In the genomic region with DNA sequence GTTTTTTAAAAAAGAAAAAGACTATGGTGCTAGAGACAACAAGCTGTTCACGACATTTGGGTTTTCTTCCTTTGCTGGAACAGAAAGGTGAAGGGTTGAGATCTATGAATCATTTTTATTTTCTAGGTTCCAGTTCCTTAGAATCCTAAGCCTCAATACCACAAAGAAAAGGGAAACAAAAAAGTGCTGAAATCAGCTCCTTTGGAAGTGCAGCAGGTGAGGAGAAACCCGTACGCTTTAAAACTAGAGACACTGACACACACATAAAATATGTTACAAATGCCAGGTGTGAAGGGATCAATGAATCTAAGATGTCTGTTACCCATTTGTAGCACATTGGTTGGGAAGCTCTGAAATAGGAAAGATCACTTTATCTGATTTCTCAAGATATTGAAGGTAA, we compare ENCODE assay signal across 21 cellular contexts.
DNase-seq lines count a peak whose midpoint lies in the region; ATAC-seq and TF ChIP-seq lines count a peak whose summit lies in the region.
"Had no signal": no experiment of that assay in that cellular context is flagged by ENCODE, and none has a peak within 500 bp of the region (broad histone marks: within the 10 kb centered on the region; RNA-seq: fewer than 3 reads in every experiment).

No MANE protein-coding gene starts in this region.

- peaks cover 4% of the 10 kb centered on the region for H3K9me3 Mint-ChIP-seq in CD4-positive, alpha-beta T cell

- CTCF ChIA-PET in IMR-90 (lab: Yijun Ruan, JAX): no interaction called here
- CTCF ChIA-PET in CD4-positive, alpha-beta T cell (lab: Charles Lee): no interaction called here

- no peak overlapping the region for H4K5ac ChIP-seq in IMR-90 (ENCODE audit: low read depth, low read length)

- no peak overlapping the region for H2BK5ac ChIP-seq in IMR-90 (ENCODE audit: low read depth, low read length, poor library complexity, severe bottlenecking)

- H3K4me1 ChIP-seq in IMR-90 (ENCODE audit: control insufficient read depth, insufficient read depth, low read length) (no peaks in the 10 kb centered on the region), ovary (ENCODE audit: insufficient read depth) (no peaks in the 10 kb centered on the region)
- H3K4me1 ChIP-seq: BLaER1 had no signal

- H2AK5ac ChIP-seq in IMR-90 (ENCODE audit: low read depth, low read length): no peak overlapping the region

- in situ Hi-C loops in IMR-90 (cut with MboI; ENCODE audit: low sequenced_read_pairs): no loop called here

- H3K27ac ChIP-seq in IMR-90 (ENCODE audit: insufficient read depth, low read length): no peak overlapping the region
- no peak overlapping the region for H3K27ac ChIP-seq in ovary
- no peak overlapping the region for H3K27ac ChIP-seq in CD4-positive, alpha-beta T cell (ENCODE audit: low read depth, low read length)
- H3K27ac ChIP-seq: BLaER1, HL-60 had no signal

- no peak overlapping the region for H3K56ac ChIP-seq in IMR-90 (ENCODE audit: extremely low read depth, insufficient read depth, low read length)

- TF ChIP-seq RAD21 in IMR-90 (IDR thresholded peaks at IDR 0.05; ENCODE audit: low read length): no peak

- H3K27me3 Mint-ChIP-seq in CD4-positive, alpha-beta T cell: no peaks in the 10 kb centered on the region
- H3K27me3 Mint-ChIP-seq: IgD-negative memory B cell had no signal

- H3K4me3 Mint-ChIP-seq in CD4-positive, alpha-beta T cell: no peak overlapping the region
- H3K4me3 Mint-ChIP-seq: CD14-positive monocyte; CD8-positive, alpha-beta memory T cell; HFFc6; IgD-negative memory B cell had no signal

- no peak overlapping the region for H3K9ac ChIP-seq in IMR-90 (ENCODE audit: low read depth, low read length)
- H3K9ac ChIP-seq: BLaER1 had no signal

- H3K79me1 ChIP-seq in IMR-90 (ENCODE audit: low read depth in 1 of 2, low read length in 2 of 2): no peaks in the 10 kb centered on the region

- H4K8ac ChIP-seq in IMR-90 (ENCODE audit: low read depth in 2 of 2, low read length in 2 of 2): no peak overlapping the region

- WGBS in IMR-90 (ENCODE audit: extremely low coverage in 2 of 2, insufficient read length in 1 of 2), 2 experiments: no CpG with 5 or more reads among the region's 3 CpGs
- 58 to 81% (median 73%) methylated on average over 3 of the region's 3 CpGs for WGBS in ovary, 3 donors

- ATAC-seq in IMR-90 (ENCODE audit: low read depth): no peak
- no peak for ATAC-seq in CD4-positive, alpha-beta T cell (ENCODE audit: poor library complexity)
- ATAC-seq: HCT116 had no signal

- POLR2A ChIA-PET in IMR-90 (lab: Charles Lee; ENCODE audit: unreplicated experiment): interaction anchor here (0.5 kb wide), 1 partner anchor 17 kb away, joined by 6 read pairs; no protein-coding TSS in a partner anchor
- POLR2A ChIA-PET in CD4-positive, alpha-beta T cell (lab: Charles Lee): no interaction called here

- H3K4ac ChIP-seq in IMR-90 (ENCODE audit: low read depth, low read length): no peak overlapping the region

- no peak overlapping the region for H3K23ac ChIP-seq in IMR-90 (ENCODE audit: low read depth, low read length)

- no TSS peak for BruUV-seq in IMR-90 (replicated peaks; lab: Mats Ljungman, UMichigan)

- no peak overlapping the region for H4K91ac ChIP-seq in IMR-90 (ENCODE audit: insufficient read depth, low read depth, low read length)

- dilution Hi-C loops in IMR-90 (cut with HindIII; ENCODE audit: low sequenced_read_pairs, unreplicated experiment): no loop called here

- H3K9me3 ChIP-seq in IMR-90 (ENCODE audit: control insufficient read depth, insufficient read depth, low read length): peaks cover 2% of the 10 kb centered on the region; the same call in 1 of the 2 replicates
- H3K9me3 ChIP-seq in ovary: no peaks in the 10 kb centered on the region
- no peaks in the 10 kb centered on the region for H3K9me3 ChIP-seq in CD4-positive, alpha-beta T cell (ENCODE audit: control insufficient read depth, low read length)

- H3K9me1 ChIP-seq in IMR-90 (ENCODE audit: insufficient read depth, low read length): no peaks in the 10 kb centered on the region

- TF ChIP-seq EP300 in ovary (IDR thresholded peaks at IDR 0.05): no peak

- no peak overlapping the region for H2BK15ac ChIP-seq in IMR-90 (ENCODE audit: low read depth, low read length)

- no peaks in the 10 kb centered on the region for H3K4me1 Mint-ChIP-seq in CD4-positive, alpha-beta T cell (ENCODE audit: low read depth)
- H3K4me1 Mint-ChIP-seq: CD14-positive monocyte; CD8-positive, alpha-beta memory T cell; IgD-negative memory B cell had no signal

- no peak overlapping the region for H2BK20ac ChIP-seq in IMR-90 (ENCODE audit: low read depth, low read length)

- no peak for TF ChIP-seq CTCF in IMR-90 (conservative IDR thresholded peaks at IDR 0.05; ENCODE audit: low read depth, low read length)
- no peak for TF ChIP-seq CTCF in ovary (IDR thresholded peaks at IDR 0.05)
- TF ChIP-seq CTCF in CD4-positive, alpha-beta T cell (IDR thresholded peaks at IDR 0.05): no peak

- no peak overlapping the region for H2BK120ac ChIP-seq in IMR-90 (ENCODE audit: low read depth, low read length)

- TF ChIP-seq POLR2A in IMR-90 (IDR thresholded peaks at IDR 0.05; ENCODE audit: low read depth, low read length) (no peak), ovary (IDR thresholded peaks at IDR 0.05) (no peak)

- H3K4me3 ChIP-seq in IMR-90 (ENCODE audit: insufficient read depth, low read depth, low read length) (no peak overlapping the region), ovary (no peak overlapping the region)
- H3K4me3 ChIP-seq: BLaER1 had no signal

- no peaks in the 10 kb centered on the region for H3K27me3 ChIP-seq in IMR-90 (ENCODE audit: control insufficient read depth, insufficient read depth, low read length)
- no peaks in the 10 kb centered on the region for H3K27me3 ChIP-seq in ovary
- no peaks in the 10 kb centered on the region for H3K27me3 ChIP-seq in CD4-positive, alpha-beta T cell (ENCODE audit: control insufficient read depth, insufficient read depth, low read length)
- H3K27me3 ChIP-seq: BLaER1 had no signal

- H3K18ac ChIP-seq in IMR-90 (ENCODE audit: low read depth, low read length): no peak overlapping the region

- H3K36me3 Mint-ChIP-seq in CD4-positive, alpha-beta T cell (ENCODE audit: low read depth): no peaks in the 10 kb centered on the region
- H3K36me3 Mint-ChIP-seq: CD14-positive monocyte; CD8-positive, alpha-beta memory T cell; IgD-negative memory B cell had no signal

- no peak overlapping the region for H2AK9ac ChIP-seq in IMR-90 (replicated peaks; ENCODE audit: low read depth, low read length, poor library complexity)

- H3K4me2 ChIP-seq in IMR-90 (ENCODE audit: low read depth, low read length): no peak overlapping the region
- H3K4me2 ChIP-seq: BLaER1 had no signal

- peak; percentile 17 for DNase-seq in CD1c-positive myeloid dendritic cell (ENCODE audit: extremely low spot score)
- no peak for DNase-seq in IMR-90
- DNase-seq in RPMI8226: peak; percentile 51
- peak; percentile 28 for DNase-seq in renal cortical epithelial cell (ENCODE audit: low read depth)
- no peak for DNase-seq in medulla oblongata (ENCODE audit: extremely low spot score)
- no peak for DNase-seq in ovary
- no peak for DNase-seq in CD4-positive, alpha-beta T cell
- DNase-seq: AML-193; CD8-positive, alpha-beta memory T cell; COR-L47; DMS79 treated with DMSO at 0.1 percent for 48 hours; GF-D8; GOT3; H7; HFFc6; KG1 had no signal

- intact Hi-C loops in IMR-90 (cut with micrococcal nuclease): no loop called here
- intact Hi-C loops in ovary (cut with DNase I): no loop called here
- intact Hi-C loops in CD4-positive, alpha-beta T cell (cut with DNase I, micrococcal nuclease): no loop called here

- no peak overlapping the region for H2AFZ ChIP-seq in IMR-90 (replicated peaks; ENCODE audit: low read length, poor library complexity)

- no peak overlapping the region for H3K27ac Mint-ChIP-seq in CD4-positive, alpha-beta T cell
- H3K27ac Mint-ChIP-seq: CD14-positive monocyte; CD8-positive, alpha-beta memory T cell; HFFc6; IgD-negative memory B cell had no signal

- H4K20me1 ChIP-seq in IMR-90 (ENCODE audit: insufficient read depth, low read length): no peaks in the 10 kb centered on the region
- H4K20me1 ChIP-seq: BLaER1 had no signal

- no peak overlapping the region for H3K14ac ChIP-seq in IMR-90 (replicated peaks; ENCODE audit: low read depth, low read length)

- H3K36me3 ChIP-seq in IMR-90 (ENCODE audit: control insufficient read depth, insufficient read depth, low read length) (no peaks in the 10 kb centered on the region), ovary (no peaks in the 10 kb centered on the region)
- H3K36me3 ChIP-seq: BLaER1 had no signal

TF ChIP-seq in IMR-90, 13 proteins besides CTCF, POLR2A, EP300 and RAD21:
- TF ChIP-seq, protein P1, sequence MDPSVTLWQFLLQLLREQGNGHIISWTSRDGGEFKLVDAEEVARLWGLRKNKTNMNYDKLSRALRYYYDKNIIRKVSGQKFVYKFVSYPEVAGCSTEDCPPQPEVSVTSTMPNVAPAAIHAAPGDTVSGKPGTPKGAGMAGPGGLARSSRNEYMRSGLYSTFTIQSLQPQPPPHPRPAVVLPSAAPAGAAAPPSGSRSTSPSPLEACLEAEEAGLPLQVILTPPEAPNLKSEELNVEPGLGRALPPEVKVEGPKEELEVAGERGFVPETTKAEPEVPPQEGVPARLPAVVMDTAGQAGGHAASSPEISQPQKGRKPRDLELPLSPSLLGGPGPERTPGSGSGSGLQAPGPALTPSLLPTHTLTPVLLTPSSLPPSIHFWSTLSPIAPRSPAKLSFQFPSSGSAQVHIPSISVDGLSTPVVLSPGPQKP (IDR thresholded peaks at IDR 0.05; ENCODE audit: borderline replicate concordance, low read depth, low read length): no peak
- TF ChIP-seq BHLHE40 (IDR thresholded peaks at IDR 0.05; ENCODE audit: low read depth, low read length): no peak
- no peak for TF ChIP-seq CHD1 (IDR thresholded peaks at IDR 0.05; ENCODE audit: low read depth, low read length)
- TF ChIP-seq MAFK (IDR thresholded peaks at IDR 0.05; ENCODE audit: low read depth, low read length): peak; percentile 37
- TF ChIP-seq MXI1 (IDR thresholded peaks at IDR 0.05; ENCODE audit: borderline replicate concordance, low read depth, low read length): no peak
- TF ChIP-seq SMC3 (IDR thresholded peaks at IDR 0.05; ENCODE audit: low read depth, low read length): no peak
- no peak for TF ChIP-seq RCOR1 (IDR thresholded peaks at IDR 0.05; ENCODE audit: insufficient replicate concordance, low read length)

Comparison
In these comparisons a context has a peak if more than half of its experiments do, and no peak if none do; other contexts are left out.
1. DNase-seq: peak in CD1c-positive myeloid dendritic cell (single experiment), RPMI8226 (single experiment) and renal cortical epithelial cell (single experiment); none in IMR-90 (single experiment), medulla oblongata (single experiment), ovary (0 of 5) and CD4-positive, alpha-beta T cell (0 of 10).